Comparison of ENCODE assay signal across 8 cellular contexts in genomic region chr15:41930221-41930866, GRCh38. TPM values are rescaled to one million over a fixed set of nuclear protein-coding genes. Genes with fewer than 3 reads are reported as not detected.
DNase-seq lines count a peak whose midpoint lies in the region; FAIRE-seq and TF ChIP-seq lines count a peak whose summit lies in the region.
"Had no signal": no experiment of that assay in that cellular context is flagged by ENCODE, and none has a peak within 500 bp of the region (broad histone marks: within the 10 kb centered on the region; RNA-seq: fewer than 3 reads in every experiment).

No MANE protein-coding gene starts in this region.

- no peaks in the 10 kb centered on the region for H3K27me3 Mint-ChIP-seq in astrocyte (ENCODE audit: low read depth, unreplicated experiment)

- intact Hi-C loops in kidney (cut with DNase I), result no loop called here
- intact Hi-C loops in posterior cingulate gyrus (cut with DNase I), result no loop called here

- H3K9ac ChIP-seq in astrocyte (ENCODE audit: low read length) (peak overlapping the region; percentile 44), kidney (ENCODE audit: low read length in 2 of 2) (peak overlapping the region; percentile 7 to 27)

- H3K79me2 ChIP-seq in astrocyte (ENCODE audit: insufficient read depth, low read length), result peaks cover 27% of the 10 kb centered on the region

- no peaks in the 10 kb centered on the region for H3K27me3 ChIP-seq in astrocyte (ENCODE audit: insufficient read depth, low read length)

- H3K4me1 Mint-ChIP-seq in astrocyte (ENCODE audit: low read depth, unreplicated experiment), result peaks cover 56% of the 10 kb centered on the region

- H3K27ac Mint-ChIP-seq in astrocyte (ENCODE audit: unreplicated experiment), result peak overlapping the region; percentile 67

- DNase-seq in HTR-8/SVneo (ENCODE audit: insufficient read length, low spot score) (peak; percentile 88), astrocyte (ENCODE audit: low read depth) (peak; percentile 97), kidney (peak; percentile 73), urothelium cell line (ENCODE audit: low spot score) (peak; percentile 87), DMS114 treated with DMSO at 0.1 percent for 48 hours (lab: John Stamatoyannopoulos, UW; ENCODE audit: unreplicated experiment) (no peak), posterior cingulate gyrus (no peak), NCI-H1092 (lab: John Stamatoyannopoulos, UW) (no peak)
- DNase-seq: WERI-Rb-1 had no signal

- H3K36me3 ChIP-seq in astrocyte (ENCODE audit: insufficient read depth, low read length) (peaks cover under 1% of the 10 kb centered on the region), kidney (ENCODE audit: control insufficient read depth in 1 of 2, insufficient read depth in 2 of 2, low read length in 2 of 2) (no peaks in the 10 kb centered on the region)
- H3K36me3 ChIP-seq: WERI-Rb-1 had no signal

- H3K4me1 ChIP-seq in astrocyte (ENCODE audit: insufficient read depth, low read length), result peaks cover 51% of the 10 kb centered on the region
- H3K4me1 ChIP-seq in kidney (ENCODE audit: control insufficient read depth in 1 of 2, insufficient read depth in 1 of 2, low read depth in 1 of 2, low read length in 2 of 2), result peaks cover 25 to 27% of the 10 kb centered on the region in 2 donors

- H3K9me3 ChIP-seq in astrocyte (ENCODE audit: insufficient read depth, low read depth, low read length), result no peaks in the 10 kb centered on the region
- no peaks in the 10 kb centered on the region for H3K9me3 ChIP-seq in kidney (ENCODE audit: control insufficient read depth in 1 of 2, low read length in 2 of 2)

- H3K36me3 Mint-ChIP-seq in astrocyte (ENCODE audit: low read depth, unreplicated experiment), result peaks cover 15% of the 10 kb centered on the region

- FAIRE-seq in HTR-8/SVneo (lab: Jason Lieb, UNC) (no peak), astrocyte (lab: Jason Lieb, UNC) (peak; percentile 47), kidney (lab: Jason Lieb, UNC) (no peak), urothelium cell line (lab: Jason Lieb, UNC) (no peak)

- TF ChIP-seq CTCF in astrocyte (IDR thresholded peaks at IDR 0.05; ENCODE audit: insufficient read depth, low read depth, low read length), result peak; percentile 48
- TF ChIP-seq CTCF in kidney (IDR thresholded peaks at IDR 0.05; ENCODE audit: borderline replicate concordance, extremely low read depth, insufficient read depth), result peak; percentile 27

- H3K27ac ChIP-seq in astrocyte (ENCODE audit: low read depth, low read length) (peak overlapping the region; percentile 74), kidney (ENCODE audit: low read depth in 2 of 2, low read length in 2 of 2) (peak overlapping the region; percentile 27 to 28)
- H3K27ac ChIP-seq: WERI-Rb-1 had no signal

- no peak overlapping the region for H3K4me3 ChIP-seq in astrocyte (ENCODE audit: insufficient read depth, low read depth, low read length)
- no peak overlapping the region for H3K4me3 ChIP-seq in kidney (ENCODE audit: low read length in 2 of 2)

- H3K4me3 Mint-ChIP-seq in astrocyte (ENCODE audit: unreplicated experiment), result no peak overlapping the region

- H3K4me2 ChIP-seq in astrocyte (ENCODE audit: low read length), result peak overlapping the region; percentile 68

- H2AFZ ChIP-seq in astrocyte (ENCODE audit: low read depth, low read length), result no peak overlapping the region

- peaks cover 18% of the 10 kb centered on the region for H4K20me1 ChIP-seq in astrocyte (ENCODE audit: insufficient read depth, low read length)

- H3K9me3 Mint-ChIP-seq in astrocyte (ENCODE audit: unreplicated experiment), result no peaks in the 10 kb centered on the region

RNA-seq across cellular contexts. Expression of gene SPTBN5, which starts 36.5 kb away (rescaled TPM):
- 5.3 and 6.7 TPM in 2 replicates for total RNA-seq in astrocyte
- 1.2 TPM for total RNA-seq in kidney
- 2.6 TPM for polyA plus RNA-seq in kidney (ENCODE audit: insufficient read depth, low read depth, low replicate concordance)

RNA-seq across cellular contexts. Expression of gene EHD4, which starts 42.0 kb away (rescaled TPM):
- total RNA-seq in astrocyte (46.4 and 51.4 TPM in 2 replicates), kidney (38.5 TPM)
- 15.7 TPM for polyA plus RNA-seq in kidney (ENCODE audit: insufficient read depth, low read depth, low replicate concordance)

Comparison
In these comparisons a context has a peak if more than half of its experiments do, and no peak if none do; other contexts are left out.
1. DNase-seq: peak in HTR-8/SVneo (single experiment), astrocyte (single experiment), kidney (single experiment) and urothelium cell line (single experiment); none in DMS114 treated with DMSO at 0.1 percent for 48 hours (single experiment), posterior cingulate gyrus (0 of 10) and NCI-H1092 (single experiment).